In the genomic region with DNA sequence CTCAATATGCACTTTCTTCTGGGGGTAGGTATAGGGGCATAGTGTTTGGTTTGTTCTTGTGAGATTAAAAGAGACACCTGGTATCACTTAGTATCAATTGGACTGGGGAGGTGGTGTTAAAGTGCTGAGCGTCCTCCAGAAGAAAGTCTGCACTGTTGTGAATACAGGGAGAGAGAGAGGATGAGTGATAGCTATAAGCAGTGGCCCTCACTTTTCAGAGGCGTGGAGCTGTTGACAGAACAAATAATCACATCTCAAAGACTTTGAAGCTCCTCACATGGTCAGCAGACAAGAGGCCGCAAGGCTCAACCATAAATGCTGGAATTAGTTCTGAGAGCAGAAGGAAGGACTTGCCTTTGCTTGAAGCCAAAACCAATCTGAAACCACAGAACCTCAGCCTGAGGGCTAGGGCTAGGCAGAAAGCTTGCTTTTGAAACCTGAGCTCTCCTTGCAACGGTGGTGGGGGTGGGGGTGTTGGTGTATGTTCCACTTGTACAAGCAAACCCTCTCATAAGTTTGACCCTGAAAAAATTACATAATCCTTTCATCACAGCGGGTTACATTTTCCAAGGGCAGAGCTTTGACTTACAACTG, we compare ENCODE assay signal across 12 cellular contexts.
DNase-seq lines count a peak whose midpoint lies in the region; ATAC-seq and TF ChIP-seq lines count a peak whose summit lies in the region.
"Had no signal": no experiment of that assay in that cellular context is flagged by ENCODE, and none has a peak within 500 bp of the region (broad histone marks: within the 10 kb centered on the region; RNA-seq: fewer than 3 reads in every experiment).

No MANE protein-coding gene starts in this region.

- no peak for TF ChIP-seq CTCF in HEK293 (tag by site-specific recombination; IDR thresholded peaks at IDR 0.05)

- POLR2A ChIA-PET in HEK293 (lab: Yijun Ruan, JAX), result interaction anchor here (0.5 to 0.8 kb wide), 2 partner anchors 53 to 215 kb away, joined by 3 read pairs; no protein-coding TSS in a partner anchor

- H3K9me3 ChIP-seq in HEK293 (ENCODE audit: control insufficient read depth, insufficient read depth, low read depth, low read length) (no peaks in the 10 kb centered on the region), Karpas-422 (ENCODE audit: low read length) (no peaks in the 10 kb centered on the region)

- H3K9ac ChIP-seq in Karpas-422 (ENCODE audit: low read length), result no peak overlapping the region

- no peaks in the 10 kb centered on the region for H3K36me3 ChIP-seq in HEK293 (ENCODE audit: control insufficient read depth in 2 of 2, insufficient read depth in 1 of 2, low read length in 2 of 2)
- H3K36me3 ChIP-seq in Karpas-422 (ENCODE audit: insufficient read depth, low read length), result no peaks in the 10 kb centered on the region
- H3K36me3 ChIP-seq: right atrium auricular region had no signal

- ATAC-seq in GM18498 (IDR thresholded peaks at IDR 0.05; ENCODE audit: unreplicated experiment) (peak; percentile 96), SK-N-SH treated with all-trans-retinoic acid at 6 μM for 48 hours (no peak)
- ATAC-seq: stimulated activated naive B cell treated with anti-CD40 and anti-IgM and Interleukin-4, amounts not matched to agents 10 μg/mL and 1 μg/mL and 100 μg/mL, for 72 hours had no signal

- H3K4me3 ChIP-seq in HEK293 (ENCODE audit: low read depth, low read length) (no peak overlapping the region), Karpas-422 (ENCODE audit: low read length) (no peak overlapping the region)
- H3K4me3 ChIP-seq: right atrium auricular region had no signal

- H4K20me1 ChIP-seq in Karpas-422 (ENCODE audit: insufficient read depth, low read depth, low read length), result no peaks in the 10 kb centered on the region

- H3K9me2 ChIP-seq in Karpas-422 (replicated peaks; ENCODE audit: insufficient read depth, low read length), result no peaks in the 10 kb centered on the region

- DNase-seq in NCI-H748 treated with DMSO at 0.1 percent for 48 hours (lab: John Stamatoyannopoulos, UW) (peak; percentile 27), iris pigment epithelial cell (ENCODE audit: low read depth) (peak; percentile 68), 8988T (no peak), NCI-H526 (lab: John Stamatoyannopoulos, UW) (no peak), Karpas-422 (no peak)
- DNase-seq: activated CD4-positive, alpha-beta T cell treated with anti-CD3 and anti-CD28 coated beads for 1 hour; NCI-H82; stimulated activated naive B cell treated with anti-CD40 and anti-IgM and Interleukin-4, amounts not matched to agents 10 μg/mL and 1 μg/mL and 100 μg/mL, for 72 hours had no signal

- no peaks in the 10 kb centered on the region for H3K27me3 ChIP-seq in Karpas-422 (ENCODE audit: low read length)
- H3K27me3 ChIP-seq: right atrium auricular region had no signal

- no peaks in the 10 kb centered on the region for H3K79me2 ChIP-seq in Karpas-422 (ENCODE audit: low read length)

- peaks cover 15% of the 10 kb centered on the region for H3K4me1 ChIP-seq in HEK293 (ENCODE audit: control insufficient read depth, insufficient read depth, low read length)
- H3K4me1 ChIP-seq in Karpas-422 (ENCODE audit: low read length), result no peaks in the 10 kb centered on the region
- H3K4me1 ChIP-seq: right atrium auricular region had no signal

- CTCF ChIA-PET in HEK293 (lab: Yijun Ruan, JAX), result interaction anchor here (0.5 to 0.6 kb wide), 3 partner anchors 24 to 1626 kb away, joined by 3 to 4 read pairs (median 3); no protein-coding TSS in a partner anchor

- H3K4me2 ChIP-seq in Karpas-422 (ENCODE audit: low read depth, low read length, poor library complexity, severe bottlenecking), result no peak overlapping the region

- H3K27ac ChIP-seq in HEK293 (ENCODE audit: extremely low read depth, low read depth, low read length) (peak overlapping the region; percentile 38; the same call in 1 of the 2 replicates), Karpas-422 (ENCODE audit: low read length) (no peak overlapping the region)
- H3K27ac ChIP-seq: right atrium auricular region had no signal

- no peak overlapping the region for H2AFZ ChIP-seq in Karpas-422 (ENCODE audit: low read length)

TF ChIP-seq in HEK293, 187 proteins besides CTCF, POLR2A, EP300 and RAD21 (continues in another document):
- TF ChIP-seq ZBTB17 (tag by site-specific recombination; IDR thresholded peaks at IDR 0.05) (0 out of 2 replicates have a peak, but pooled peaks have one; percentile 13), ZNF660 (tag by site-specific recombination; IDR thresholded peaks at IDR 0.05) (0 out of 2 replicates have a peak, but pooled peaks have one; percentile 17)
- TF ChIP-seq, protein P1, sequence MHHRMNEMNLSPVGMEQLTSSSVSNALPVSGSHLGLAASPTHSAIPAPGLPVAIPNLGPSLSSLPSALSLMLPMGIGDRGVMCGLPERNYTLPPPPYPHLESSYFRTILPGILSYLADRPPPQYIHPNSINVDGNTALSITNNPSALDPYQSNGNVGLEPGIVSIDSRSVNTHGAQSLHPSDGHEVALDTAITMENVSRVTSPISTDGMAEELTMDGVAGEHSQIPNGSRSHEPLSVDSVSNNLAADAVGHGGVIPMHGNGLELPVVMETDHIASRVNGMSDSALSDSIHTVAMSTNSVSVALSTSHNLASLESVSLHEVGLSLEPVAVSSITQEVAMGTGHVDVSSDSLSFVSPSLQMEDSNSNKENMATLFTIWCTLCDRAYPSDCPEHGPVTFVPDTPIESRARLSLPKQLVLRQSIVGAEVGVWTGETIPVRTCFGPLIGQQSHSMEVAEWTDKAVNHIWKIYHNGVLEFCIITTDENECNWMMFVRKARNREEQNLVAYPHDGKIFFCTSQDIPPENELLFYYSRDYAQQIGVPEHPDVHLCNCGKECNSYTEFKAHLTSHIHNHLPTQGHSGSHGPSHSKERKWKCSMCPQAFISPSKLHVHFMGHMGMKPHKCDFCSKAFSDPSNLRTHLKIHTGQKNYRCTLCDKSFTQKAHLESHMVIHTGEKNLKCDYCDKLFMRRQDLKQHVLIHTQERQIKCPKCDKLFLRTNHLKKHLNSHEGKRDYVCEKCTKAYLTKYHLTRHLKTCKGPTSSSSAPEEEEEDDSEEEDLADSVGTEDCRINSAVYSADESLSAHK (tag by site-specific recombination; IDR thresholded peaks at IDR 0.05), result no peak
- TF ChIP-seq, protein P2, sequence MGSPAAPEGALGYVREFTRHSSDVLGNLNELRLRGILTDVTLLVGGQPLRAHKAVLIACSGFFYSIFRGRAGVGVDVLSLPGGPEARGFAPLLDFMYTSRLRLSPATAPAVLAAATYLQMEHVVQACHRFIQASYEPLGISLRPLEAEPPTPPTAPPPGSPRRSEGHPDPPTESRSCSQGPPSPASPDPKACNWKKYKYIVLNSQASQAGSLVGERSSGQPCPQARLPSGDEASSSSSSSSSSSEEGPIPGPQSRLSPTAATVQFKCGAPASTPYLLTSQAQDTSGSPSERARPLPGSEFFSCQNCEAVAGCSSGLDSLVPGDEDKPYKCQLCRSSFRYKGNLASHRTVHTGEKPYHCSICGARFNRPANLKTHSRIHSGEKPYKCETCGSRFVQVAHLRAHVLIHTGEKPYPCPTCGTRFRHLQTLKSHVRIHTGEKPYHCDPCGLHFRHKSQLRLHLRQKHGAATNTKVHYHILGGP (tag by site-specific recombination; IDR thresholded peaks at IDR 0.05), result no peak

TF ChIP-seq in SK-N-SH treated with all-trans-retinoic acid at 6 μM for 48 hours, 23 proteins besides CTCF, POLR2A, EP300 and RAD21:
- TF ChIP-seq SNAI2 (CRISPR knock-in tag; IDR thresholded peaks at IDR 0.05) (no peak), ZFP30 (CRISPR knock-in tag; IDR thresholded peaks at IDR 0.05) (no peak), RARB (CRISPR knock-in tag; IDR thresholded peaks at IDR 0.05) (no peak), GLIS3 (CRISPR knock-in tag; IDR thresholded peaks at IDR 0.05) (no peak), ZC3H10 (CRISPR knock-in tag; IDR thresholded peaks at IDR 0.05) (no peak)

Comparison
In these comparisons a context has a peak if more than half of its experiments do, and no peak if none do; other contexts are left out.
1. DNase-seq: peak in NCI-H748 treated with DMSO at 0.1 percent for 48 hours (single experiment) and iris pigment epithelial cell (single experiment); none in 8988T (single experiment), NCI-H526 (0 of 2) and Karpas-422 (single experiment).